16 cellular contexts compared by ENCODE assay signal in the genomic region with DNA sequence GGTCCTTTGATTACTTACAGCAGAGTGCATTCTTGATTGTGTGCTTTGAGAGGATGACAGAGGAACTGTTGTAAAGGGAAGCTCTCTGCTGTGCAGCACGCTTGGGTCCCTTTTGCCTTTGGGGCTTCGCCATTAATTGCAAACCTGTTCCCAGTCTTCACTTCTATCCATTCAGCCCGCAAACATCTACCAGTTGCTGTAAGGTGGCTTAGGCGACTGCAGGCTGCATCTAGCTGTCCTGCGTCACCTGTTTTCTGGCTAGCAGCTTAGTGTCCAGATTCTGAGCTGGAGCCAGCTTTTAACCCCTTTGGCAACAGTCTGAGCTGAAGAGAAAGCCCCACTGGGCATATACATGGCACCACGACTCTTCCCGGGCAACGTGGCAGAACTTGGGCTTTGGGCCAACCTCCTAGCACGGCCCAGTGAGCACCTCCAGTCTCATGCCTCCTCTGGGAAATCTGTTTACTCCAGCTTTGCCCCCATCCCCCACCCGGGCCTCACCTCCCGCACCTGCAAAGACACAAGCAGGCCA. TPM values are rescaled to one million over a fixed set of nuclear protein-coding genes. Genes with fewer than 3 reads are reported as not detected.
DNase-seq lines count a peak whose midpoint lies in the region; ATAC-seq and TF ChIP-seq lines count a peak whose summit lies in the region.
"Had no signal": no experiment of that assay in that cellular context is flagged by ENCODE, and none has a peak within 500 bp of the region (broad histone marks: within the 10 kb centered on the region; RNA-seq: fewer than 3 reads in every experiment).

No MANE protein-coding gene starts in this region.

- DNase-seq in D341Med (ENCODE audit: low spot score) (peak; percentile 73), NCI-H1694 treated with DMSO at 0.1 percent for 48 hours (lab: John Stamatoyannopoulos, UW) (peak; percentile 70), SHP77 (lab: John Stamatoyannopoulos, UW) (peak; percentile 77 to 82), left lobe of liver (ENCODE audit: low spot score) (no peak), kidney glomerular epithelial cell (lab: John Stamatoyannopoulos, UW) (no peak)
- DNase-seq in effector CD4-positive, alpha-beta T cell: no peak
- DNase-seq in activated CD4-positive, alpha-beta T cell treated with anti-CD3 and anti-CD28 coated beads, Interleukin-2, amount 50 U/mL, for 1 hour: no peak
- DNase-seq: activated CD4-positive, alpha-beta memory T cell treated with anti-CD3 and anti-CD28 coated beads for 36 hours; activated naive CD4-positive, alpha-beta T cell treated with Interleukin-2 at 50 U/mL for 16 hours; stimulated activated CD4-positive, alpha-beta T cell treated with anti-CD3 and anti-CD28 coated beads, Interleukin-4, amount 100 ng/mL, for 1 hour; stimulated activated naive B cell treated with anti-CD40 and anti-IgM and Interleukin-4, amounts not matched to agents 10 μg/mL and 1 μg/mL and 100 μg/mL, for 72 hours; SW 1271 had no signal

- no peak for TF ChIP-seq CTCF in nephron (IDR thresholded peaks at IDR 0.05; ENCODE audit: unreplicated experiment in 3 of 3)

- ATAC-seq in left lobe of liver: no peak
- ATAC-seq: stimulated activated naive B cell treated with anti-CD40 and anti-IgM and Interleukin-4, amounts not matched to agents 10 μg/mL and 1 μg/mL and 100 μg/mL, for 72 hours had no signal

- H3K27ac Mint-ChIP-seq in nephron: peak overlapping the region; percentile 59 to 89 (median 82)
- H3K27ac Mint-ChIP-seq: activated CD4-positive, alpha-beta memory T cell treated with anti-CD3 and anti-CD28 coated beads for 36 hours; memory B cell; stimulated activated naive B cell treated with anti-CD40 and anti-IgM and Interleukin-4, amounts not matched to agents 10 μg/mL and 1 μg/mL and 100 μg/mL, for 72 hours had no signal

- peaks cover 3% of the 10 kb centered on the region for H3K27me3 Mint-ChIP-seq in nephron (ENCODE audit: low read depth)
- H3K27me3 Mint-ChIP-seq: activated CD4-positive, alpha-beta memory T cell treated with anti-CD3 and anti-CD28 coated beads for 36 hours; progenitor cell of endocrine pancreas had no signal

- H3K9me3 Mint-ChIP-seq in nephron: no peaks in the 10 kb centered on the region
- H3K9me3 Mint-ChIP-seq: activated CD4-positive, alpha-beta memory T cell treated with anti-CD3 and anti-CD28 coated beads for 36 hours; memory B cell; stimulated activated naive B cell treated with anti-CD40 and anti-IgM and Interleukin-4, amounts not matched to agents 10 μg/mL and 1 μg/mL and 100 μg/mL, for 72 hours had no signal

- H3K4me3 Mint-ChIP-seq in nephron: peak overlapping the region; percentile 27 to 78 (median 70)
- H3K4me3 Mint-ChIP-seq: activated CD4-positive, alpha-beta memory T cell treated with anti-CD3 and anti-CD28 coated beads for 36 hours; CD14-positive monocyte; memory B cell; stimulated activated naive B cell treated with anti-CD40 and anti-IgM and Interleukin-4, amounts not matched to agents 10 μg/mL and 1 μg/mL and 100 μg/mL, for 72 hours had no signal

- peaks cover 44% of the 10 kb centered on the region for H3K4me1 Mint-ChIP-seq in nephron

- no peaks in the 10 kb centered on the region for H3K36me3 Mint-ChIP-seq in nephron (ENCODE audit: low read depth)
- H3K36me3 Mint-ChIP-seq: CD14-positive monocyte, memory B cell had no signal

RNA-seq across cellular contexts. Expression of a gene that starts 2.5 kb away (rescaled TPM):
- total RNA-seq in left lobe of liver: 9.3 TPM

RNA-seq across cellular contexts. Expression of a gene that starts 2.5 kb away (rescaled TPM):
- total RNA-seq in left lobe of liver: 2.7 TPM

RNA-seq across cellular contexts. Expression of a gene that starts 11.2 kb away (rescaled TPM):
- total RNA-seq in left lobe of liver: 5.7 TPM

RNA-seq across cellular contexts. Expression of a gene that starts 42.3 kb away (rescaled TPM):
- total RNA-seq in left lobe of liver: 71.0 TPM

RNA-seq across cellular contexts. Expression of a gene that starts 47.2 kb away (rescaled TPM):
- total RNA-seq in left lobe of liver: 25.3 TPM

Comparison
In these comparisons a context has a peak if more than half of its experiments do, and no peak if none do; other contexts are left out.
1. DNase-seq: peak in D341Med (single experiment), NCI-H1694 treated with DMSO at 0.1 percent for 48 hours (single experiment) and SHP77 (2 of 2); none in effector CD4-positive, alpha-beta T cell (single experiment), left lobe of liver (single experiment), activated CD4-positive, alpha-beta T cell treated with anti-CD3 and anti-CD28 coated beads, Interleukin-2, amount 50 U/mL, for 1 hour (single experiment) and kidney glomerular epithelial cell (single experiment).